Comparison of ENCODE assay signal across 8 cellular contexts in genomic region chr14:76918176-76918750, GRCh38.
A peak's percentile ranks its signal among the peaks of the same experiment; 100 is the strongest.
DNase-seq lines count a peak whose midpoint lies in the region; ATAC-seq and TF ChIP-seq lines count a peak whose summit lies in the region.

No MANE protein-coding gene starts in this region.

- H3K27ac ChIP-seq in SK-N-SH (ENCODE audit: low read depth in 2 of 2, low read length in 1 of 2) (peak overlapping the region; percentile 100), ovary (peak overlapping the region; percentile 16 to 86)

- intact Hi-C loops in activated CD8-positive, alpha-beta T cell treated with anti-CD3 and anti-CD28 coated beads for 36 hours (cut with micrococcal nuclease): loop anchor here (5.0 kb wide), 1 partner anchor 39 kb away; no protein-coding TSS in a partner anchor
- intact Hi-C loops in ovary (cut with DNase I): loop anchor here in 3 of 4 donors (2.0 to 10.0 kb wide), 7 partner anchors 35 to 149 kb away; partner anchors contain the start of gene IRF2BPL (in 3 of the 3)

- H3K4me3 ChIP-seq in SK-N-SH (ENCODE audit: low read depth in 2 of 2, low read length in 1 of 2) (peak overlapping the region in 1 of 2 experiments; percentile 32; a peak in 1 of 4 replicates), fibroblast of villous mesenchyme (ENCODE audit: low read depth, low read length) (no peak overlapping the region), ovary (no peak overlapping the region)

- H3K4me3 Mint-ChIP-seq in activated CD8-positive, alpha-beta T cell treated with anti-CD3 and anti-CD28 coated beads, Interleukin-2, amount 10 ng/mL, durations not matched to agents 7 days and 5 days: no peak overlapping the region
- H3K4me3 Mint-ChIP-seq in activated CD8-positive, alpha-beta T cell treated with anti-CD3 and anti-CD28 coated beads for 36 hours: no peak overlapping the region

- peak overlapping the region; percentile 80 for H3K9ac ChIP-seq in SK-N-SH

- H3K27me3 ChIP-seq in SK-N-SH (ENCODE audit: insufficient read depth) (no peaks in the 10 kb centered on the region), ovary (no peaks in the 10 kb centered on the region)

- ATAC-seq in activated CD8-positive, alpha-beta T cell treated with anti-CD3 and anti-CD28 coated beads, Interleukin-2, amount 10 ng/mL, durations not matched to agents 7 days and 5 days: no peak
- ATAC-seq in activated CD8-positive, alpha-beta T cell treated with anti-CD3 and anti-CD28 coated beads for 36 hours: no peak
- ATAC-seq in GM21825 (IDR thresholded peaks at IDR 0.05; ENCODE audit: unreplicated experiment): no peak
- ATAC-seq in HG02840 (IDR thresholded peaks at IDR 0.05; ENCODE audit: low FRiP score, unreplicated experiment): no peak

- DNase-seq in activated CD8-positive, alpha-beta T cell treated with anti-CD3 and anti-CD28 coated beads, Interleukin-2, amount 10 ng/mL, durations not matched to agents 7 days and 5 days: no peak
- DNase-seq in activated CD8-positive, alpha-beta T cell treated with anti-CD3 and anti-CD28 coated beads for 36 hours: no peak
- DNase-seq in SK-N-SH (peak; percentile 57), fibroblast of villous mesenchyme (ENCODE audit: low read depth) (peak; percentile 79), ovary (peak; percentile 61 to 77 (median 69)), GM20000 (ENCODE audit: low spot score) (no peak)

- H3K36me3 Mint-ChIP-seq in activated CD8-positive, alpha-beta T cell treated with anti-CD3 and anti-CD28 coated beads, Interleukin-2, amount 10 ng/mL, durations not matched to agents 7 days and 5 days (ENCODE audit: low read depth): no peaks in the 10 kb centered on the region
- no peaks in the 10 kb centered on the region for H3K36me3 Mint-ChIP-seq in activated CD8-positive, alpha-beta T cell treated with anti-CD3 and anti-CD28 coated beads for 36 hours (ENCODE audit: low read depth)

- 9% methylated on average over 8 of the region's 11 CpGs for WGBS in SK-N-SH (ENCODE audit: low lambda C conversion rate)
- 7 to 10% (median 10%) methylated on average over 9 to 11 of the region's 11 CpGs for WGBS in ovary, 3 donors

- H4K20me1 ChIP-seq in SK-N-SH (ENCODE audit: insufficient read depth): no peaks in the 10 kb centered on the region; the same call in 1 of the 2 replicates

- no peaks in the 10 kb centered on the region for H3K9me2 ChIP-seq in SK-N-SH

- CTCF ChIA-PET in activated CD8-positive, alpha-beta T cell treated with anti-CD3 and anti-CD28 coated beads, Interleukin-2, amount 10 ng/mL, durations not matched to agents 7 days and 5 days (lab: Charles Lee): interaction anchor here (1.0 to 6.5 kb wide), 9 partner anchors 11 to 152 kb away, joined by 3 to 40 read pairs (median 5); no protein-coding TSS in a partner anchor
- CTCF ChIA-PET in activated CD8-positive, alpha-beta T cell treated with anti-CD3 and anti-CD28 coated beads for 36 hours (lab: Charles Lee): interaction anchor here (0.6 to 5.2 kb wide), 15 partner anchors 10 to 177 kb away, joined by 3 to 29 read pairs (median 6); no protein-coding TSS in a partner anchor
- CTCF ChIA-PET in SK-N-SH (lab: Yijun Ruan, JAX): interaction anchor here (0.6 to 19.9 kb wide), 25 partner anchors 11 to 187 kb away, joined by 3 to 484 read pairs (median 6); partner anchors contain the start of gene IRF2BPL

- TF ChIP-seq EP300 in SK-N-SH (IDR thresholded peaks at IDR 0.05; ENCODE audit: borderline replicate concordance in 1 of 2, low read depth in 1 of 2, low read length in 1 of 2) (peak; percentile 78 to 91), ovary (IDR thresholded peaks at IDR 0.05) (no peak)

- H3K27ac Mint-ChIP-seq in activated CD8-positive, alpha-beta T cell treated with anti-CD3 and anti-CD28 coated beads, Interleukin-2, amount 10 ng/mL, durations not matched to agents 7 days and 5 days: peak overlapping the region; percentile 52
- no peak overlapping the region for H3K27ac Mint-ChIP-seq in activated CD8-positive, alpha-beta T cell treated with anti-CD3 and anti-CD28 coated beads for 36 hours

- no peaks in the 10 kb centered on the region for H3K9me3 ChIP-seq in SK-N-SH
- no peaks in the 10 kb centered on the region for H3K9me3 ChIP-seq in ovary

- no peak for TF ChIP-seq POLR2A in ovary (IDR thresholded peaks at IDR 0.05)

- no peaks in the 10 kb centered on the region for H3K9me3 Mint-ChIP-seq in activated CD8-positive, alpha-beta T cell treated with anti-CD3 and anti-CD28 coated beads, Interleukin-2, amount 10 ng/mL, durations not matched to agents 7 days and 5 days (ENCODE audit: insufficient read depth)
- H3K9me3 Mint-ChIP-seq in activated CD8-positive, alpha-beta T cell treated with anti-CD3 and anti-CD28 coated beads for 36 hours: no peaks in the 10 kb centered on the region

- no peaks in the 10 kb centered on the region for H3K79me2 ChIP-seq in SK-N-SH (ENCODE audit: insufficient read depth)

- H2AFZ ChIP-seq in SK-N-SH (ENCODE audit: low read depth): no peak overlapping the region

- H3F3A ChIP-seq in SK-N-SH (replicated peaks; ENCODE audit: insufficient read depth): peaks cover 50% of the 10 kb centered on the region

- H3K4me2 ChIP-seq in SK-N-SH: peak overlapping the region; percentile 90

- TF ChIP-seq CTCF in activated CD8-positive, alpha-beta T cell treated with anti-CD3 and anti-CD28 coated beads for 36 hours (IDR thresholded peaks at IDR 0.05): no peak
- TF ChIP-seq CTCF in SK-N-SH (IDR thresholded peaks at IDR 0.05): no peak
- TF ChIP-seq CTCF in fibroblast of villous mesenchyme (IDR thresholded peaks at IDR 0.05; ENCODE audit: insufficient read depth, low read depth, low read length): no peak
- TF ChIP-seq CTCF in ovary (IDR thresholded peaks at IDR 0.05): no peak
- no peak for TF ChIP-seq CTCF in GM20000 (IDR thresholded peaks at IDR 0.05; ENCODE audit: extremely low read depth, missing control alignments)

- POLR2A ChIA-PET in activated CD8-positive, alpha-beta T cell treated with anti-CD3 and anti-CD28 coated beads, Interleukin-2, amount 10 ng/mL, durations not matched to agents 7 days and 5 days (lab: Charles Lee): interaction anchor here (4.8 kb wide), 1 partner anchor 44 kb away, joined by 17 read pairs; no protein-coding TSS in a partner anchor
- POLR2A ChIA-PET in activated CD8-positive, alpha-beta T cell treated with anti-CD3 and anti-CD28 coated beads for 36 hours (lab: Charles Lee): interaction anchor here (1.1 to 1.4 kb wide), 2 partner anchors 43 to 178 kb away, joined by 3 to 5 read pairs; no protein-coding TSS in a partner anchor
- POLR2A ChIA-PET in SK-N-SH (lab: Yijun Ruan, JAX): interaction anchor here (1.1 to 4.5 kb wide), 10 partner anchors 18 to 135 kb away, joined by 3 to 41 read pairs (median 6); partner anchors contain the start of gene IRF2BPL

- no peaks in the 10 kb centered on the region for H3K27me3 Mint-ChIP-seq in activated CD8-positive, alpha-beta T cell treated with anti-CD3 and anti-CD28 coated beads, Interleukin-2, amount 10 ng/mL, durations not matched to agents 7 days and 5 days (ENCODE audit: low read depth)
- H3K27me3 Mint-ChIP-seq in activated CD8-positive, alpha-beta T cell treated with anti-CD3 and anti-CD28 coated beads for 36 hours: no peaks in the 10 kb centered on the region

- no peaks in the 10 kb centered on the region for H3K36me3 ChIP-seq in SK-N-SH (replicated peaks in 1 of 2; ENCODE audit: control insufficient read depth in 1 of 2, insufficient read depth in 2 of 2, low read length in 1 of 2)
- no peaks in the 10 kb centered on the region for H3K36me3 ChIP-seq in ovary

- H3K4me1 ChIP-seq in SK-N-SH (ENCODE audit: control insufficient read depth in 1 of 2, insufficient read depth in 2 of 2, low read depth in 1 of 2, low read length in 1 of 2): peaks cover 71 to 73% of the 10 kb centered on the region in 2 experiments
- H3K4me1 ChIP-seq in ovary (ENCODE audit: insufficient read depth): peaks cover 45% of the 10 kb centered on the region

- TF ChIP-seq RAD21 in SK-N-SH (IDR thresholded peaks at IDR 0.05; ENCODE audit: low read length): no peak; the same call in 1 of the 2 replicates

- H3K4me1 Mint-ChIP-seq in activated CD8-positive, alpha-beta T cell treated with anti-CD3 and anti-CD28 coated beads, Interleukin-2, amount 10 ng/mL, durations not matched to agents 7 days and 5 days (ENCODE audit: low read depth): peaks cover 77% of the 10 kb centered on the region
- H3K4me1 Mint-ChIP-seq in activated CD8-positive, alpha-beta T cell treated with anti-CD3 and anti-CD28 coated beads for 36 hours (ENCODE audit: low read depth): peaks cover 50% of the 10 kb centered on the region

TF ChIP-seq in SK-N-SH, 30 proteins besides CTCF, POLR2A, EP300 and RAD21 (continues in another document):
- TF ChIP-seq PBX3 (IDR thresholded peaks at IDR 0.05) (peak; percentile 73), EZH2phosphoT487 (IDR thresholded peaks at IDR 0.05; ENCODE audit: borderline replicate concordance, low read depth) (no peak), MAX (IDR thresholded peaks at IDR 0.05; ENCODE audit: low read depth) (peak; percentile 25; the same call in 1 of the 2 replicates), JUND (IDR thresholded peaks at IDR 0.05) (peak; percentile 58), IRF3 (IDR thresholded peaks at IDR 0.05; ENCODE audit: low read depth, low read length) (no peak), CHD2 (IDR thresholded peaks at IDR 0.05; ENCODE audit: low read length, partially characterized antibody) (no peak), RFX5 (IDR thresholded peaks at IDR 0.05; ENCODE audit: low read length) (no peak), POLR2AphosphoS5 (IDR thresholded peaks at IDR 0.05; ENCODE audit: low read depth, low read length) (peak; percentile 20; the same call in 1 of the 2 replicates)

Comparison
In these comparisons a context has a peak if more than half of its experiments do, and no peak if none do; other contexts are left out.
1. DNase-seq: peak in SK-N-SH (single experiment), fibroblast of villous mesenchyme (single experiment) and ovary (5 of 5); none in activated CD8-positive, alpha-beta T cell treated with anti-CD3 and anti-CD28 coated beads, Interleukin-2, amount 10 ng/mL, durations not matched to agents 7 days and 5 days (single experiment), activated CD8-positive, alpha-beta T cell treated with anti-CD3 and anti-CD28 coated beads for 36 hours (single experiment) and GM20000 (single experiment).